19 cellular contexts compared by ENCODE assay signal in genomic region chr2:1964659-1965058, GRCh38.
DNase-seq lines count a peak whose midpoint lies in the region; ATAC-seq, FAIRE-seq and TF ChIP-seq lines count a peak whose summit lies in the region.
"Had no signal": no experiment of that assay in that cellular context is flagged by ENCODE, and none has a peak within 500 bp of the region (broad histone marks: within the 10 kb centered on the region; RNA-seq: fewer than 3 reads in every experiment).

No MANE protein-coding gene starts in this region.

- no peak overlapping the region for H3K4me2 ChIP-seq in H9 (ENCODE audit: insufficient read depth, insufficient read length, low read length)

- no peak overlapping the region for H2BK5ac ChIP-seq in H9 (ENCODE audit: insufficient read length, low read length)

- no peaks in the 10 kb centered on the region for H3K27me3 ChIP-seq in H9 (ENCODE audit: insufficient read depth, low read length)
- H3K27me3 ChIP-seq in small intestine (ENCODE audit: control insufficient read depth in 2 of 2, insufficient read depth in 2 of 2, low read length in 2 of 2), result peaks cover 0 to 1% of the 10 kb centered on the region in 2 donors

- no peak overlapping the region for H2BK20ac ChIP-seq in H9 (ENCODE audit: low read depth, low read length, poor library complexity, severe bottlenecking)

- H3K4me3 Mint-ChIP-seq in H9 (no peak overlapping the region), neural crest cell (no peak overlapping the region), osteocyte (ENCODE audit: unreplicated experiment) (no peak overlapping the region)
- H3K4me3 Mint-ChIP-seq: CD4-positive, CD25-positive, alpha-beta regulatory T cell; CD8-positive, alpha-beta T cell had no signal

- no peaks in the 10 kb centered on the region for H3K9me3 ChIP-seq in H9 (ENCODE audit: control insufficient read depth, low read depth, low read length)
- H3K9me3 ChIP-seq in small intestine (ENCODE audit: control insufficient read depth, low read depth), result no peaks in the 10 kb centered on the region
- H3K9me3 ChIP-seq: Caco-2 had no signal

- no peak for FAIRE-seq in small intestine (lab: Jason Lieb, UNC)
- FAIRE-seq: GM12891, GM18507 had no signal

- no peak overlapping the region for H4K5ac ChIP-seq in H9 (ENCODE audit: insufficient read length, low read depth, low read length)

- no peak overlapping the region for H3K4me3 ChIP-seq in small intestine (ENCODE audit: low read depth in 1 of 2, low read length in 2 of 2)

- no peak overlapping the region for H3T11ph ChIP-seq in H9 (ENCODE audit: low read length)

- no peak overlapping the region for H4K8ac ChIP-seq in H9 (replicated peaks; ENCODE audit: insufficient read length, low read depth, low read length)

- peaks cover 4% of the 10 kb centered on the region for H3K27me3 Mint-ChIP-seq in H9 (ENCODE audit: low read depth)
- no peaks in the 10 kb centered on the region for H3K27me3 Mint-ChIP-seq in neural crest cell (ENCODE audit: low read depth)
- peaks cover 3% of the 10 kb centered on the region for H3K27me3 Mint-ChIP-seq in osteocyte (ENCODE audit: unreplicated experiment)
- H3K27me3 Mint-ChIP-seq: CD4-positive, CD25-positive, alpha-beta regulatory T cell had no signal

- peak overlapping the region; percentile 17; the same call in 1 of the 2 replicates for H3K14ac ChIP-seq in H9 (ENCODE audit: insufficient read depth, low read length)

- H3K36me3 Mint-ChIP-seq in H9 (ENCODE audit: insufficient read depth in 1 of 3, low read depth in 3 of 3), result no peaks in the 10 kb centered on the region
- no peaks in the 10 kb centered on the region for H3K36me3 Mint-ChIP-seq in neural crest cell (ENCODE audit: low read depth)
- H3K36me3 Mint-ChIP-seq in osteocyte (ENCODE audit: unreplicated experiment), result no peaks in the 10 kb centered on the region
- H3K36me3 Mint-ChIP-seq: CD4-positive, CD25-positive, alpha-beta regulatory T cell; CD8-positive, alpha-beta T cell had no signal

- no peaks in the 10 kb centered on the region for H3K79me2 ChIP-seq in H9 (ENCODE audit: insufficient read depth, low read length)

- H2AK5ac ChIP-seq in H9 (ENCODE audit: insufficient read length, low read length), result no peak overlapping the region

- ATAC-seq in HG02981 (IDR thresholded peaks at IDR 0.05; ENCODE audit: unreplicated experiment) (no peak), GM21526 (IDR thresholded peaks at IDR 0.05; ENCODE audit: low FRiP score, unreplicated experiment) (no peak)
- ATAC-seq: CD8-positive, alpha-beta T cell; HCT116 had no signal

- H3K56ac ChIP-seq in H9 (ENCODE audit: insufficient read length, low read depth, low read length), result no peak overlapping the region

- H2BK120ac ChIP-seq in H9 (ENCODE audit: low read depth, low read length, poor library complexity, severe bottlenecking), result no peak overlapping the region

- H2BK15ac ChIP-seq in H9 (ENCODE audit: low read depth, low read length), result no peak overlapping the region

- H3K23me2 ChIP-seq in H9 (ENCODE audit: insufficient read length, low read depth, low read length, poor library complexity, severe bottlenecking), result no peaks in the 10 kb centered on the region

- no peak overlapping the region for H4K91ac ChIP-seq in H9 (ENCODE audit: insufficient read length, low read depth, low read length)

- H2AFZ ChIP-seq in H9 (ENCODE audit: low read length), result no peak overlapping the region

- no peak overlapping the region for H3K4ac ChIP-seq in H9 (ENCODE audit: low read depth, low read length)

- TF ChIP-seq CTCF in H9 (conservative IDR thresholded peaks at IDR 0.05), result no peak
- TF ChIP-seq CTCF in neural crest cell (conservative IDR thresholded peaks at IDR 0.05), result no peak
- no peak for TF ChIP-seq CTCF in osteocyte (IDR thresholded peaks at IDR 0.05)

- no CpG with 5 or more reads among the region's 4 CpGs for WGBS in H9 (ENCODE audit: extremely low coverage, insufficient read length, low lambda C conversion rate)
- WGBS in small intestine, 3 donors, result 20 to 42% (median 21%) methylated on average over 4 of the region's 4 CpGs

- H3K27ac Mint-ChIP-seq in H9 (no peak overlapping the region), neural crest cell (ENCODE audit: unreplicated experiment) (peak overlapping the region; percentile 86), osteocyte (ENCODE audit: unreplicated experiment) (no peak overlapping the region)
- H3K27ac Mint-ChIP-seq: CD4-positive, CD25-positive, alpha-beta regulatory T cell; CD8-positive, alpha-beta T cell had no signal

- H3K4me1 ChIP-seq in H9 (ENCODE audit: insufficient read depth, low read length), result peaks cover 3% of the 10 kb centered on the region; the same call in 1 of the 2 replicates
- H3K4me1 ChIP-seq in small intestine (ENCODE audit: control insufficient read depth in 2 of 2, insufficient read depth in 1 of 2, low read depth in 1 of 2, low read length in 1 of 2), result no peaks in the 10 kb centered on the region
- H3K4me1 ChIP-seq: Caco-2 had no signal

- DNase-seq in H9, result no peak
- peak; percentile 3 for DNase-seq in dermis blood vessel endothelial cell
- no peak for DNase-seq in neural crest cell (ENCODE audit: low read depth, low spot score)
- peak; percentile 12 for DNase-seq in small intestine
- no peak for DNase-seq in osteocyte (ENCODE audit: extremely low spot score, unreplicated experiment)
- DNase-seq in SK-N-DZ (ENCODE audit: low spot score), result no peak
- DNase-seq: Caco-2; CD4-positive, CD25-positive, alpha-beta regulatory T cell; CD8-positive, alpha-beta T cell; DMS153; GF-D8; GOT3; H7 had no signal

- no peak overlapping the region for H3K23ac ChIP-seq in H9 (ENCODE audit: insufficient read length, low read depth, low read length)

- no peak overlapping the region for H2BK12ac ChIP-seq in H9 (ENCODE audit: insufficient read length, low read depth, low read length)

- H3K9me3 Mint-ChIP-seq in H9, result no peaks in the 10 kb centered on the region; a peak in 1 of 5 replicates
- no peaks in the 10 kb centered on the region for H3K9me3 Mint-ChIP-seq in neural crest cell
- H3K9me3 Mint-ChIP-seq in osteocyte (ENCODE audit: unreplicated experiment), result peaks cover 8% of the 10 kb centered on the region
- H3K9me3 Mint-ChIP-seq: CD8-positive, alpha-beta T cell had no signal

- peaks cover 19 to 27% of the 10 kb centered on the region in 2 experiments for H3K4me1 Mint-ChIP-seq in H9
- H3K4me1 Mint-ChIP-seq in neural crest cell, result peaks cover 13% of the 10 kb centered on the region
- peaks cover 19% of the 10 kb centered on the region for H3K4me1 Mint-ChIP-seq in osteocyte (ENCODE audit: unreplicated experiment)
- H3K4me1 Mint-ChIP-seq: CD4-positive, CD25-positive, alpha-beta regulatory T cell had no signal

- H3K79me1 ChIP-seq in H9 (ENCODE audit: insufficient read depth, low read depth, low read length, poor library complexity, severe bottlenecking), result no peaks in the 10 kb centered on the region

- no peaks in the 10 kb centered on the region for H4K20me1 ChIP-seq in H9 (ENCODE audit: control insufficient read depth, insufficient read depth, insufficient read length)

- H3K9ac ChIP-seq in H9 (ENCODE audit: extremely low read depth, insufficient read length, low read length), result no peak overlapping the region

- H3K27ac ChIP-seq in H9 (ENCODE audit: insufficient read length, low read depth, low read length) (no peak overlapping the region), small intestine (ENCODE audit: low read depth in 1 of 2, low read length in 1 of 2) (no peak overlapping the region)
- H3K27ac ChIP-seq: C4-2B had no signal

- no peaks in the 10 kb centered on the region for H3K36me3 ChIP-seq in small intestine (ENCODE audit: control insufficient read depth in 2 of 2, insufficient read depth in 2 of 2, low read length in 2 of 2)

- H3K18ac ChIP-seq in H9 (ENCODE audit: insufficient read length, low read depth, low read length), result no peak overlapping the region

Comparison
In these comparisons a context has a peak if more than half of its experiments do, and no peak if none do; other contexts are left out.
1. DNase-seq: peak in dermis blood vessel endothelial cell (single experiment) and small intestine (single experiment); none in H9 (single experiment), neural crest cell (single experiment), osteocyte (single experiment) and SK-N-DZ (single experiment).